In genomic region chr13:30286064-30286463, GRCh38 we compare ENCODE assay signal across 6 cellular contexts. TPM values are rescaled to one million over a fixed set of nuclear protein-coding genes. Genes with fewer than 3 reads are reported as not detected.
DNase-seq lines count a peak whose midpoint lies in the region; ATAC-seq and TF ChIP-seq lines count a peak whose summit lies in the region.
"Not testable (repeated sequence)": the region's sequence is repeated elsewhere in the genome, so short reads cannot be mapped to it uniquely, and the experiment has no call there.

No MANE protein-coding gene starts in this region.

- DNase-seq in GM23338 (ENCODE audit: low spot score), result peak; percentile 73
- peak; percentile 29 for DNase-seq in M059J (ENCODE audit: low read depth)
- not testable (repeated sequence) for DNase-seq in SK-N-MC (ENCODE audit: low read depth, low spot score); mesenchymal stem cell
- DNase-seq in Right ventricle myocardium superior, result peak; percentile 16

- not testable (repeated sequence) for H3K27me3 Mint-ChIP-seq in GM23338 (ENCODE audit: insufficient read depth, low read depth, poor library complexity)

- H2BK12ac ChIP-seq in mesenchymal stem cell (ENCODE audit: low read length in 2 of 2), result not testable (repeated sequence)

- H3K9me3 ChIP-seq in HEK293 (ENCODE audit: control insufficient read depth, insufficient read depth, low read depth, low read length); SK-N-MC (ENCODE audit: low read depth, low read length); mesenchymal stem cell (ENCODE audit: control insufficient read depth, low read length): not testable (repeated sequence)

- not testable (repeated sequence) for H3K79me1 ChIP-seq in mesenchymal stem cell (replicated peaks; ENCODE audit: low read length, poor library complexity, severe bottlenecking)

- peak overlapping the region; percentile 15 for H2BK15ac ChIP-seq in mesenchymal stem cell (ENCODE audit: low read depth, poor library complexity, severe bottlenecking)

- not testable (repeated sequence) for H3K14ac ChIP-seq in mesenchymal stem cell (ENCODE audit: low read length in 2 of 2)

- not testable (repeated sequence) for H4K20me1 ChIP-seq in GM23338 (replicated peaks; ENCODE audit: insufficient read depth)

- H2BK120ac ChIP-seq in mesenchymal stem cell (ENCODE audit: low read depth, low read length), result not testable (repeated sequence)

- not testable (repeated sequence) for H2BK5ac ChIP-seq in mesenchymal stem cell (ENCODE audit: low read depth, low read length, poor library complexity, severe bottlenecking)

- H3K27me3 ChIP-seq in GM23338 (ENCODE audit: insufficient read depth); mesenchymal stem cell (ENCODE audit: control insufficient read depth in 1 of 2, insufficient read depth in 1 of 2, low read length in 2 of 2): not testable (repeated sequence)

- WGBS in mesenchymal stem cell, result 100% methylated on average over 2 of the region's 2 CpGs

- H3K4ac ChIP-seq in mesenchymal stem cell (ENCODE audit: low read depth in 1 of 2, low read length in 2 of 2), result not testable (repeated sequence)

- not testable (repeated sequence) for H3K4me1 ChIP-seq in GM23338 (ENCODE audit: insufficient read depth); HEK293 (ENCODE audit: control insufficient read depth, insufficient read depth, low read length); mesenchymal stem cell (ENCODE audit: control insufficient read depth, insufficient read depth, low read depth, low read length)

- peak; percentile 81 for ATAC-seq in GM23338
- ATAC-seq in Right ventricle myocardium superior (ENCODE audit: poor library complexity), result not testable (repeated sequence)

- H3F3A ChIP-seq in GM23338 (replicated peaks; ENCODE audit: low read depth), result not testable (repeated sequence)

- not testable (repeated sequence) for H3K9ac ChIP-seq in SK-N-MC (ENCODE audit: insufficient read length); mesenchymal stem cell (ENCODE audit: low read length)

- H2AK5ac ChIP-seq in mesenchymal stem cell (ENCODE audit: low read length, severe bottlenecking), result not testable (repeated sequence)

- H3K4me3 Mint-ChIP-seq in GM23338, result not testable (repeated sequence)

- H3K9me2 ChIP-seq in GM23338 (ENCODE audit: insufficient read depth), result not testable (repeated sequence)

- not testable (repeated sequence) for H3K4me3 ChIP-seq in GM23338; HEK293 (ENCODE audit: low read depth, low read length); mesenchymal stem cell (ENCODE audit: insufficient read depth in 1 of 2, low read depth in 1 of 2, low read length in 2 of 2)
- peak overlapping the region; percentile 31; the same call in 1 of the 2 replicates for H3K4me3 ChIP-seq in SK-N-MC

- not testable (repeated sequence) for H3K27ac Mint-ChIP-seq in GM23338

- POLR2A ChIA-PET in HEK293 (lab: Yijun Ruan, JAX), result not testable (repeated sequence)

- not testable (repeated sequence) for H3K23ac ChIP-seq in mesenchymal stem cell (ENCODE audit: low read length in 2 of 2)

- intact Hi-C loops in Right ventricle myocardium superior (cut with DNase I), result not testable (repeated sequence)

- H3K4me2 ChIP-seq in GM23338, result 0 out of 2 replicates have a peak overlapping the region, but pooled peaks have one; percentile 10
- not testable (repeated sequence) for H3K4me2 ChIP-seq in mesenchymal stem cell (ENCODE audit: low read length, poor library complexity, severe bottlenecking)

- not testable (repeated sequence) for H4K91ac ChIP-seq in mesenchymal stem cell (ENCODE audit: low read length)

- TF ChIP-seq CTCF in GM23338 (conservative IDR thresholded peaks at IDR 0.05; ENCODE audit: low read depth in 2 of 2); HEK293 (tag by site-specific recombination; IDR thresholded peaks at IDR 0.05): not testable (repeated sequence)

- H3K36me3 ChIP-seq in GM23338 (ENCODE audit: insufficient read depth); HEK293 (ENCODE audit: control insufficient read depth in 2 of 2, insufficient read depth in 1 of 2, low read length in 2 of 2): not testable (repeated sequence)
- H3K36me3 ChIP-seq in SK-N-MC (ENCODE audit: insufficient read depth, low read length) (peaks cover 14% of the 10 kb centered on the region), mesenchymal stem cell (ENCODE audit: control insufficient read depth in 1 of 2, insufficient read depth in 2 of 2, low read depth in 1 of 2, low read length in 2 of 2) (peaks cover 0 to 12% of the 10 kb centered on the region in 2 experiments)

- not testable (repeated sequence) for H2AFZ ChIP-seq in GM23338; mesenchymal stem cell (ENCODE audit: low read depth, low read length)

- peaks cover 47% of the 10 kb centered on the region for H3K79me2 ChIP-seq in GM23338 (replicated peaks; ENCODE audit: insufficient read depth)

- H3K18ac ChIP-seq in mesenchymal stem cell (ENCODE audit: low read depth in 1 of 2, low read length in 2 of 2), result not testable (repeated sequence)

- H3K9me3 Mint-ChIP-seq in GM23338, result peaks cover 26% of the 10 kb centered on the region

- CTCF ChIA-PET in HEK293 (lab: Yijun Ruan, JAX), result interaction anchor here (0.6 kb wide), 1 partner anchor 85 kb away, joined by 3 read pairs; no protein-coding TSS in a partner anchor

- not testable (repeated sequence) for H4K8ac ChIP-seq in mesenchymal stem cell (ENCODE audit: low read length)

- peaks cover 28% of the 10 kb centered on the region for H3K4me1 Mint-ChIP-seq in GM23338

- H3K27ac ChIP-seq in GM23338 (ENCODE audit: low read depth), result peak overlapping the region; percentile 91
- H3K27ac ChIP-seq in HEK293 (ENCODE audit: extremely low read depth, low read depth, low read length); mesenchymal stem cell (ENCODE audit: low read length, poor library complexity, severe bottlenecking): not testable (repeated sequence)
- H3K27ac ChIP-seq in SK-N-MC, result peak overlapping the region; percentile 56; the same call in 1 of the 2 replicates

- peaks cover 30% of the 10 kb centered on the region for H3K36me3 Mint-ChIP-seq in GM23338 (ENCODE audit: low read depth)

TF ChIP-seq in GM23338, 12 proteins besides CTCF, POLR2A, EP300 and RAD21:
- peak; percentile 33; the same call in 1 of the 2 replicates for TF ChIP-seq NANOG (IDR thresholded peaks at IDR 0.05; ENCODE audit: borderline replicate concordance)
TF ChIP-seq in GM23338: peak in this region for 1; not testable (repeated sequence) for 11.

TF ChIP-seq in HEK293, 187 proteins besides CTCF, POLR2A, EP300 and RAD21:
- TF ChIP-seq ZNF585B (tag by site-specific recombination; IDR thresholded peaks at IDR 0.05), result peak; percentile 41

RNA-seq across cellular contexts. Expression of gene KATNAL1, which starts 21.3 kb away (rescaled TPM):
- 11.5 and 14.3 TPM in 2 replicates for total RNA-seq in GM23338 (2014; rRNA removed; shearing (Covaris generic))
- polyA plus RNA-seq in GM23338 (2016; fragmentation: Nextera tagmentation; extraction: Ambion mirVana), result 6.0 and 6.1 TPM in 2 replicates
- 20.7 and 28.2 TPM in 2 replicates for total RNA-seq in M059J (2014; rRNA removed; shearing (Covaris generic))
- total RNA-seq in Right ventricle myocardium superior, result 37.8 TPM
- 9.6 TPM for polyA plus RNA-seq in mesenchymal stem cell (2013, experiment 1 of 2)
- polyA plus RNA-seq in mesenchymal stem cell (2013, experiment 2 of 2), result 11.5 TPM
